ENCODE assay signal across 8 cellular contexts in the genomic region with DNA sequence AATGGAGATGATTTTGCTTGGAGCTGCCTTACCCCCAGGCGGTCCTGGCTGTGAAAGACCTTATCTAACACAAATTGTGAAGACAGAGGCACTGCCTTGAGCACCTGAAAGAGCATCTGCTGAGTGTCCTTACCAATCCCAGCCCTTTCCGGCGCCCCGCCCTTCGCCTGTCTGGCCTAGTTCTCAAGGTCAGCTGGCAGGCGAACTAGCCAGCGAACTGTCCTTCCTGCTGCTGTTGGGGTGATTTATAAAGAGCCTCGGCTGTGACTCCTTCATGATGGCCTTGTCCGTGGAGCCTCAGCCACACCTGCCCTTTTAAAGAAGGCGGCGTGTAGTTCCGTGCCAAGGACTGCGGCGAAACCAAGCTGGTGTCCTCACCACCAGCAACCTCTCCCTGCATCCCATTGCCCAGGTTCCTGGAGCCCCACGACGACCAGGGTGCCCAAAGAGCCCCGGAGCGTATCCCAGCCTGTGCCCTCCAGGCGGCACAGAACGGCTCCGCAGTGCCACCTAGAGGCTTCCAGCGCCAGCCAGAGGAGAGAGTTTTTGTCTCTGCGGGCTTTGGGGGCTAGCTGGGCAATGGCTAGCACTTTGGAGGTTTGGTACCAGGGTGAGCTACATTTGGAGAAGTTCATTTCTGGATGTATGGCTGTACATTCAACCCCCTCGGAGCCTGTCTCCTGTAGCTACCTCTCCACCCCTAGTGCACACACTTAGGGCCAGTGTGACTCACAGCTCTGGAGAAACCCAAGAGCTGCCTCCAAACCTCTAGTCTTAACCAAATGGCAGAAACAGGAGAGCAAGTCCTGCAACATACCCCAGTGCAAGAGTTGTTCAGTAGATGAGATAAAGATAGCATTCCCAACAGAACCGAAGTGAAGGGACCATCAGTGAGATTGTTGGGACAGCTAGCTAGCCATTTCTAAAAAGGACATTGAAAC. TPM values are rescaled to one million over a fixed set of nuclear protein-coding genes. Genes with fewer than 3 reads are reported as not detected.
DNase-seq lines count a peak whose midpoint lies in the region; ATAC-seq and TF ChIP-seq lines count a peak whose summit lies in the region.

No MANE protein-coding gene starts in this region.

- ATAC-seq in HG02798 (IDR thresholded peaks at IDR 0.05; ENCODE audit: poor library complexity, unreplicated experiment) (peak; percentile 71), Panc1 (peak; percentile 97), left ventricle myocardium superior (peak; percentile 60)

- intact Hi-C loops in Panc1 (cut with micrococcal nuclease; ENCODE audit: unreplicated experiment) (loop anchor here (5.0 kb wide), 1 partner anchor 208 kb away; no protein-coding TSS in a partner anchor), left ventricle myocardium superior (cut with micrococcal nuclease) (no loop called here), vagina (cut with DNase I) (no loop called here)

- H3K9me3 ChIP-seq in Panc1 (ENCODE audit: control insufficient read depth, insufficient read depth, low read depth, low read length), result no peaks in the 10 kb centered on the region
- no peaks in the 10 kb centered on the region for H3K9me3 ChIP-seq in vagina

- H3K4me1 ChIP-seq in Panc1 (ENCODE audit: control insufficient read depth, insufficient read depth, low read length) (peaks cover 3% of the 10 kb centered on the region; the same call in 1 of the 2 replicates), vagina (no peaks in the 10 kb centered on the region)

- CTCF ChIA-PET in Panc1 (lab: Charles Lee), result interaction anchor here (0.5 to 1.3 kb wide), 3 partner anchors 65 to 366 kb away, joined by 3 to 4 read pairs (median 3); no protein-coding TSS in a partner anchor

- POLR2A ChIA-PET in Panc1 (lab: Charles Lee), result no interaction called here

- peak overlapping the region; percentile 7 to 32; a peak in 3 of 4 replicates for H3K4me3 ChIP-seq in Panc1 (ENCODE audit: low read depth in 2 of 2, low read length in 2 of 2)
- H3K4me3 ChIP-seq in vagina, result no peak overlapping the region

- TF ChIP-seq POLR2A in vagina (IDR thresholded peaks at IDR 0.05), result no peak

- peaks cover 9% of the 10 kb centered on the region for H3K27me3 ChIP-seq in Panc1 (ENCODE audit: control insufficient read depth, insufficient read depth, low read length)
- H3K27me3 ChIP-seq in vagina, result no peaks in the 10 kb centered on the region

- H3K36me3 ChIP-seq in Panc1 (ENCODE audit: control insufficient read depth, insufficient read depth, low read length) (no peaks in the 10 kb centered on the region), vagina (no peaks in the 10 kb centered on the region)

- no TSS peak for BruUV-seq in Panc1 (replicated peaks; lab: Mats Ljungman, UMichigan)

- DNase-seq in NCI-H345 (lab: John Stamatoyannopoulos, UW) (peak; percentile 14), NCI-H345 treated with DMSO at 0.1 percent for 48 hours (lab: John Stamatoyannopoulos, UW; ENCODE audit: unreplicated experiment) (no peak), Panc1 (ENCODE audit: low read depth, low spot score) (no peak), left ventricle myocardium superior (peak; percentile 34), vagina (ENCODE audit: extremely low spot score in 2 of 2) (no peak)
- DNase-seq in activated naive CD4-positive, alpha-beta T cell (lab: John Stamatoyannopoulos, UW), result peak in 3 of 4 experiments; percentile 1 to 13 (median 5)
- DNase-seq in stimulated activated CD4-positive, alpha-beta T cell treated with anti-CD3 and anti-CD28 coated beads, Interleukin-12 subunit alpha, Interleukin-12 subunit beta, amount 100 ng/mL, for 4 hours, result peak; percentile 34

- no peak overlapping the region for H3K27ac ChIP-seq in Panc1 (ENCODE audit: low read length)
- H3K27ac ChIP-seq in vagina, result no peak overlapping the region

- in situ Hi-C loops in Panc1 (cut with HindIII; ENCODE audit: low pct_unique_long_range_greater_than_20kb, low sequenced_read_pairs), result no loop called here

- TF ChIP-seq CTCF in Panc1 (IDR thresholded peaks at IDR 0.05) (peak; percentile 88), vagina (IDR thresholded peaks at IDR 0.05) (no peak)

RNA-seq across cellular contexts. Expression of a gene that starts 36.8 kb away (rescaled TPM):
- total RNA-seq in Panc1 (2021; ENCODE audit: unreplicated experiment), result 117 TPM
- 26.9 TPM for polyA plus RNA-seq in Panc1 (2012; ENCODE audit: insufficient read length)
- 21.9 TPM for total RNA-seq in left ventricle myocardium superior
- 21.6 TPM for total RNA-seq in vagina

Comparison
In these comparisons a context has a peak if more than half of its experiments do, and no peak if none do; other contexts are left out.
1. DNase-seq: peak in NCI-H345 (single experiment), activated naive CD4-positive, alpha-beta T cell (3 of 4), left ventricle myocardium superior (single experiment) and stimulated activated CD4-positive, alpha-beta T cell treated with anti-CD3 and anti-CD28 coated beads, Interleukin-12 subunit alpha, Interleukin-12 subunit beta, amount 100 ng/mL, for 4 hours (single experiment); none in NCI-H345 treated with DMSO at 0.1 percent for 48 hours (single experiment), Panc1 (single experiment) and vagina (0 of 2).
2. H3K4me3 ChIP-seq: peak in Panc1 (2 of 2); none in vagina (0 of 2).
3. Peak in every context shown above with its lines, with median percentiles within 50 percentile points of each other: ATAC-seq.